In genomic region chr3:113117511-113118302, GRCh38 we compare ENCODE assay signal across 13 cellular contexts.
DNase-seq lines count a peak whose midpoint lies in the region; ATAC-seq and TF ChIP-seq lines count a peak whose summit lies in the region.
"Had no signal": no experiment of that assay in that cellular context is flagged by ENCODE, and none has a peak within 500 bp of the region (broad histone marks: within the 10 kb centered on the region; RNA-seq: fewer than 3 reads in every experiment).

No MANE protein-coding gene starts in this region.

- peak; percentile 42 for ATAC-seq in body of pancreas
- ATAC-seq: left colon had no signal

- TF ChIP-seq POLR2A in body of pancreas (IDR thresholded peaks at IDR 0.05) = no peak
- no peak for TF ChIP-seq POLR2A in transverse colon (IDR thresholded peaks at IDR 0.05)
- TF ChIP-seq POLR2A in adrenal gland (IDR thresholded peaks at IDR 0.05) = no peak

- no peaks in the 10 kb centered on the region for H4K20me1 ChIP-seq in hepatocyte (ENCODE audit: insufficient read depth, poor library complexity, severe bottlenecking)

- no peaks in the 10 kb centered on the region for H3K9me2 ChIP-seq in hepatocyte (replicated peaks; ENCODE audit: insufficient read depth)

- H3K4me3 ChIP-seq in body of pancreas (no peak overlapping the region), hepatocyte (no peak overlapping the region), transverse colon (no peak overlapping the region), adrenal gland (no peak overlapping the region)

- TF ChIP-seq EP300 in transverse colon (IDR thresholded peaks at IDR 0.05; ENCODE audit: low read depth) = no peak

- TF ChIP-seq CTCF in body of pancreas (IDR thresholded peaks at IDR 0.05) (no peak), hepatocyte (IDR thresholded peaks at IDR 0.05; ENCODE audit: poor library complexity) (no peak), transverse colon (IDR thresholded peaks at IDR 0.05) (no peak), osteocyte (IDR thresholded peaks at IDR 0.05) (no peak), adrenal gland (IDR thresholded peaks at IDR 0.05) (no peak)

- DNase-seq in NCI-H2107 treated with DMSO at 0.1 percent for 48 hours (lab: John Stamatoyannopoulos, UW; ENCODE audit: unreplicated experiment) = peak; percentile 11
- DNase-seq in NCI-H2107 (lab: John Stamatoyannopoulos, UW) = no peak
- DNase-seq in body of pancreas = no peak
- DNase-seq in hepatocyte (ENCODE audit: low spot score) = peak; percentile 21
- no peak for DNase-seq in transverse colon
- DNase-seq in osteocyte (ENCODE audit: extremely low spot score, unreplicated experiment) = no peak
- no peak for DNase-seq in activated T-cell treated with anti-CD3 and anti-CD28 coated beads, Interleukin-2, amount 50 U/mL, for 48 hours
- DNase-seq in adrenal gland = no peak
- DNase-seq: activated B cell treated with CpG ODN at 0.5 μM for 24 hours, activated gamma-delta T cell, left colon, NCI-H1417, retina had no signal

- H3K36me3 Mint-ChIP-seq in osteocyte (ENCODE audit: unreplicated experiment) = no peaks in the 10 kb centered on the region

- H3K79me2 ChIP-seq in hepatocyte = no peaks in the 10 kb centered on the region

- intact Hi-C loops in body of pancreas (cut with DNase I) = no loop called here
- intact Hi-C loops in transverse colon (cut with DNase I; ENCODE audit: low total_unique reads) = no loop called here
- intact Hi-C loops in adrenal gland (cut with DNase I) = no loop called here

- no peak overlapping the region for H3K27ac ChIP-seq in body of pancreas
- H3K27ac ChIP-seq in hepatocyte = peak overlapping the region; percentile 83
- peak overlapping the region; percentile 30 to 75 (median 60) for H3K27ac ChIP-seq in transverse colon
- H3K27ac ChIP-seq in adrenal gland = peak overlapping the region in 1 of 5 donors; percentile 15

- H3K27me3 ChIP-seq in body of pancreas (no peaks in the 10 kb centered on the region), hepatocyte (no peaks in the 10 kb centered on the region), transverse colon (no peaks in the 10 kb centered on the region), adrenal gland (no peaks in the 10 kb centered on the region)

- H3K4me1 Mint-ChIP-seq in osteocyte (ENCODE audit: unreplicated experiment) = peaks cover 4% of the 10 kb centered on the region
- H3K4me1 Mint-ChIP-seq: activated B cell treated with CpG ODN at 0.5 μM for 24 hours had no signal

- no peaks in the 10 kb centered on the region for H3K9me3 Mint-ChIP-seq in osteocyte (ENCODE audit: unreplicated experiment)
- H3K9me3 Mint-ChIP-seq: activated B cell treated with CpG ODN at 0.5 μM for 24 hours had no signal

- H2AFZ ChIP-seq in hepatocyte = no peak overlapping the region

- H3K27ac Mint-ChIP-seq in osteocyte (ENCODE audit: unreplicated experiment) = no peak overlapping the region
- H3K27ac Mint-ChIP-seq: activated B cell treated with CpG ODN at 0.5 μM for 24 hours had no signal

- H3K36me3 ChIP-seq in body of pancreas (replicated peaks in 1 of 2; ENCODE audit: insufficient read depth in 1 of 2, low read depth in 2 of 2) = no peaks in the 10 kb centered on the region
- no peaks in the 10 kb centered on the region for H3K36me3 ChIP-seq in hepatocyte (replicated peaks; ENCODE audit: insufficient read depth, low read depth)
- H3K36me3 ChIP-seq in transverse colon = no peaks in the 10 kb centered on the region
- no peaks in the 10 kb centered on the region for H3K36me3 ChIP-seq in adrenal gland (replicated peaks in 1 of 2)

- H3K27me3 Mint-ChIP-seq in osteocyte (ENCODE audit: unreplicated experiment) = no peaks in the 10 kb centered on the region
- H3K27me3 Mint-ChIP-seq: activated B cell treated with CpG ODN at 0.5 μM for 24 hours had no signal

- no peaks in the 10 kb centered on the region for H3K4me1 ChIP-seq in body of pancreas
- no peaks in the 10 kb centered on the region for H3K4me1 ChIP-seq in hepatocyte (ENCODE audit: insufficient read depth)
- H3K4me1 ChIP-seq in transverse colon = peaks cover 0 to 10% (median 0%) of the 10 kb centered on the region in 4 donors
- H3K4me1 ChIP-seq in adrenal gland (replicated peaks in 1 of 2) = no peaks in the 10 kb centered on the region

- no peak overlapping the region for H3K4me2 ChIP-seq in hepatocyte

- 77 to 84% methylated on average over 1 of the region's 1 CpG for WGBS in body of pancreas, 2 donors
- 48% methylated on average over 1 of the region's 1 CpG for WGBS in hepatocyte (ENCODE audit: low lambda C conversion rate, missing lambda C conversion rate)
- 60 to 62% methylated on average over 1 of the region's 1 CpG for WGBS in transverse colon (ENCODE audit: low coverage in 1 of 2), 2 donors
- WGBS in adrenal gland, 4 donors = 37 to 62% (median 49%) methylated on average over 1 of the region's 1 CpG

- no peak overlapping the region for H3K4me3 Mint-ChIP-seq in osteocyte (ENCODE audit: unreplicated experiment)
- H3K4me3 Mint-ChIP-seq: activated B cell treated with CpG ODN at 0.5 μM for 24 hours had no signal

- H3K9me3 ChIP-seq in body of pancreas (no peaks in the 10 kb centered on the region), hepatocyte (ENCODE audit: low read depth) (no peaks in the 10 kb centered on the region), transverse colon (no peaks in the 10 kb centered on the region), adrenal gland (replicated peaks in 1 of 3) (no peaks in the 10 kb centered on the region)

- in situ Hi-C loops in transverse colon (cut with MboI; ENCODE audit: low pct_ligation_motif_present in 1 of 4, low pct_unique_long_range_greater_than_20kb in 1 of 4, low sequenced_read_pairs in 3 of 4) = no loop called here

Comparison
In these comparisons a context has a peak if more than half of its experiments do, and no peak if none do; other contexts are left out.
1. DNase-seq: peak in NCI-H2107 treated with DMSO at 0.1 percent for 48 hours (single experiment) and hepatocyte (single experiment); none in NCI-H2107 (single experiment), body of pancreas (0 of 4), transverse colon (single experiment), osteocyte (single experiment), activated T-cell treated with anti-CD3 and anti-CD28 coated beads, Interleukin-2, amount 50 U/mL, for 48 hours (0 of 2) and adrenal gland (0 of 7).
2. H3K27ac ChIP-seq: peak in hepatocyte (single experiment) and transverse colon (4 of 4); none in body of pancreas (0 of 4).